Comparison of ENCODE assay signal across 1 cellular context in the genomic region with DNA sequence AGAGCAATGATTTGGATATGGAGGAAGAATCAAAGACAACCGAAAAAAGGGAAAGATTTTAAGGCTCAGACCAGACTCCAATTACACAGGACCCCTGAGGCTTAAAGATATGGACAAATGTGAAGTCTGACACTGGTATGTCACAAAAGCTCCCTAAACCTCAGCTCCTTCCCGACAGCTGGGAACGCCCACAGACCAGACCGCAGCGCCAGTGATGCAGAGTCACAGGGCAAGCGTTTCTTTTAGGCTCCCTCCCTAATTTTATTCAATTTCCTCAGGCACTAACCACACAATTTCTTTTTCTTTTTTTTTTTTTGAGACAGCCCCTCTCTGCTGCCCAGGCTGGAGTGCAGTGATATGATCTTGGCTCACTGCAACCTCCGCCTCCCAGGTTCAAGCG.
TF ChIP-seq lines count a peak whose summit lies in the region.

No MANE protein-coding gene starts in this region.

TF ChIP-seq in GM23338, 12 proteins besides CTCF, POLR2A, EP300 and RAD21 (continued from another document):
- TF ChIP-seq NANOG (IDR thresholded peaks at IDR 0.05; ENCODE audit: borderline replicate concordance) (no peak), REST (IDR thresholded peaks at IDR 0.05; ENCODE audit: unreplicated experiment) (no peak), ZNF331 (CRISPR knock-in tag; IDR thresholded peaks at IDR 0.05; ENCODE audit: low read depth) (no peak), ZNF114 (CRISPR knock-in tag; IDR thresholded peaks at IDR 0.05) (no peak)
- TF ChIP-seq, protein P1, sequence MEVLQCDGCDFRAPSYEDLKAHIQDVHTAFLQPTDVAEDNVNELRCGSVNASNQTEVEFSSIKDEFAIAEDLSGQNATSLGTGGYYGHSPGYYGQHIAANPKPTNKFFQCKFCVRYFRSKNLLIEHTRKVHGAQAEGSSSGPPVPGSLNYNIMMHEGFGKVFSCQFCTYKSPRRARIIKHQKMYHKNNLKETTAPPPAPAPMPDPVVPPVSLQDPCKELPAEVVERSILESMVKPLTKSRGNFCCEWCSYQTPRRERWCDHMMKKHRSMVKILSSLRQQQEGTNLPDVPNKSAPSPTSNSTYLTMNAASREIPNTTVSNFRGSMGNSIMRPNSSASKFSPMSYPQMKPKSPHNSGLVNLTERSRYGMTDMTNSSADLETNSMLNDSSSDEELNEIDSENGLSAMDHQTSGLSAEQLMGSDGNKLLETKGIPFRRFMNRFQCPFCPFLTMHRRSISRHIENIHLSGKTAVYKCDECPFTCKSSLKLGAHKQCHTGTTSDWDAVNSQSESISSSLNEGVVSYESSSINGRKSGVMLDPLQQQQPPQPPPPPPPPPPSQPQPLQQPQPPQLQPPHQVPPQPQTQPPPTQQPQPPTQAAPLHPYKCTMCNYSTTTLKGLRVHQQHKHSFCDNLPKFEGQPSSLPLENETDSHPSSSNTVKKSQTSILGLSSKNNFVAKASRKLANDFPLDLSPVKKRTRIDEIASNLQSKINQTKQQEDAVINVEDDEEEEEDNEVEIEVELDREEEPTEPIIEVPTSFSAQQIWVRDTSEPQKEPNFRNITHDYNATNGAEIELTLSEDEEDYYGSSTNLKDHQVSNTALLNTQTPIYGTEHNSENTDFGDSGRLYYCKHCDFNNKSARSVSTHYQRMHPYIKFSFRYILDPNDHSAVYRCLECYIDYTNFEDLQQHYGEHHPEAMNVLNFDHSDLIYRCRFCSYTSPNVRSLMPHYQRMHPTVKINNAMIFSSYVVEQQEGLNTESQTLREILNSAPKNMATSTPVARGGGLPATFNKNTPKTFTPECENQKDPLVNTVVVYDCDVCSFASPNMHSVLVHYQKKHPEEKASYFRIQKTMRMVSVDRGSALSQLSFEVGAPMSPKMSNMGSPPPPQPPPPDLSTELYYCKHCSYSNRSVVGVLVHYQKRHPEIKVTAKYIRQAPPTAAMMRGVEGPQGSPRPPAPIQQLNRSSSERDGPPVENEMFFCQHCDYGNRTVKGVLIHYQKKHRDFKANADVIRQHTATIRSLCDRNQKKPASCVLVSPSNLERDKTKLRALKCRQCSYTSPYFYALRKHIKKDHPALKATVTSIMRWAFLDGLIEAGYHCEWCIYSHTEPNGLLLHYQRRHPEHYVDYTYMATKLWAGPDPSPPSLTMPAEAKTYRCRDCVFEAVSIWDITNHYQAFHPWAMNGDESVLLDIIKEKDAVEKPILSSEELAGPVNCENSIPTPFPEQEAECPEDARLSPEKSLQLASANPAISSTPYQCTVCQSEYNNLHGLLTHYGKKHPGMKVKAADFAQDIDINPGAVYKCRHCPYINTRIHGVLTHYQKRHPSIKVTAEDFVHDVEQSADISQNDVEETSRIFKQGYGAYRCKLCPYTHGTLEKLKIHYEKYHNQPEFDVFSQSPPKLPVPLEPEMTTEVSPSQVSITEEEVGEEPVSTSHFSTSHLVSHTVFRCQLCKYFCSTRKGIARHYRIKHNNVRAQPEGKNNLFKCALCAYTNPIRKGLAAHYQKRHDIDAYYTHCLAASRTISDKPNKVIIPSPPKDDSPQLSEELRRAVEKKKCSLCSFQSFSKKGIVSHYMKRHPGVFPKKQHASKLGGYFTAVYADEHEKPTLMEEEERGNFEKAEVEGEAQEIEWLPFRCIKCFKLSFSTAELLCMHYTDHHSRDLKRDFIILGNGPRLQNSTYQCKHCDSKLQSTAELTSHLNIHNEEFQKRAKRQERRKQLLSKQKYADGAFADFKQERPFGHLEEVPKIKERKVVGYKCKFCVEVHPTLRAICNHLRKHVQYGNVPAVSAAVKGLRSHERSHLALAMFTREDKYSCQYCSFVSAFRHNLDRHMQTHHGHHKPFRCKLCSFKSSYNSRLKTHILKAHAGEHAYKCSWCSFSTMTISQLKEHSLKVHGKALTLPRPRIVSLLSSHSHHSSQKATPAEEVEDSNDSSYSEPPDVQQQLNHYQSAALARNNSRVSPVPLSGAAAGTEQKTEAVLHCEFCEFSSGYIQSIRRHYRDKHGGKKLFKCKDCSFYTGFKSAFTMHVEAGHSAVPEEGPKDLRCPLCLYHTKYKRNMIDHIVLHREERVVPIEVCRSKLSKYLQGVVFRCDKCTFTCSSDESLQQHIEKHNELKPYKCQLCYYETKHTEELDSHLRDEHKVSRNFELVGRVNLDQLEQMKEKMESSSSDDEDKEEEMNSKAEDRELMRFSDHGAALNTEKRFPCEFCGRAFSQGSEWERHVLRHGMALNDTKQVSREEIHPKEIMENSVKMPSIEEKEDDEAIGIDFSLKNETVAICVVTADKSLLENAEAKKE (CRISPR knock-in tag; IDR thresholded peaks at IDR 0.05), result no peak
TF ChIP-seq in GM23338: peak in this region for 0.
